19 cellular contexts compared by ENCODE assay signal in genomic region chr4:108163352-108163751, GRCh38. TPM values are rescaled to one million over a fixed set of nuclear protein-coding genes. Genes with fewer than 3 reads are reported as not detected.
A peak's percentile ranks its signal among the peaks of the same experiment; 100 is the strongest.
DNase-seq lines count a peak whose midpoint lies in the region; ATAC-seq, FAIRE-seq and TF ChIP-seq lines count a peak whose summit lies in the region.
"Had no signal": no experiment of that assay in that cellular context is flagged by ENCODE, and none has a peak within 500 bp of the region (broad histone marks: within the 10 kb centered on the region; RNA-seq: fewer than 3 reads in every experiment).

No MANE protein-coding gene starts in this region.

- H3K27ac ChIP-seq in CD8-positive, alpha-beta T cell (ENCODE audit: low read depth, low read length) = peak overlapping the region; percentile 29
- peak overlapping the region; percentile 87 for H3K27ac ChIP-seq in naive thymus-derived CD4-positive, alpha-beta T cell (ENCODE audit: low read depth, low read length)
- H3K27ac ChIP-seq: C4-2B, foreskin keratinocyte had no signal

- H3K27me3 Mint-ChIP-seq in activated CD4-positive, alpha-beta T cell treated with anti-CD3 and anti-CD28 coated beads, Interleukin-2, amount 10 ng/mL, durations not matched to agents 7 days and 5 days = no peaks in the 10 kb centered on the region
- no peaks in the 10 kb centered on the region for H3K27me3 Mint-ChIP-seq in CD8-positive, alpha-beta T cell (ENCODE audit: low read depth)
- H3K27me3 Mint-ChIP-seq in activated CD8-positive, alpha-beta T cell treated with anti-CD3 and anti-CD28 coated beads for 36 hours = peaks cover 1% of the 10 kb centered on the region
- peaks cover 0 to 11% (median 0%) of the 10 kb centered on the region in 5 donors for H3K27me3 Mint-ChIP-seq in naive thymus-derived CD4-positive, alpha-beta T cell

- CTCF ChIA-PET in activated CD4-positive, alpha-beta T cell treated with anti-CD3 and anti-CD28 coated beads, Interleukin-2, amount 10 ng/mL, durations not matched to agents 7 days and 5 days (lab: Charles Lee) = interaction anchor here (1.6 to 2.0 kb wide), 2 partner anchors 8 to 9 kb away, joined by 7 to 9 read pairs; no protein-coding TSS in a partner anchor
- CTCF ChIA-PET in CD8-positive, alpha-beta T cell (lab: Charles Lee) = interaction anchor here (0.6 to 1.6 kb wide), 11 partner anchors 9 to 349 kb away, joined by 3 to 5 read pairs (median 3); no protein-coding TSS in a partner anchor
- CTCF ChIA-PET in activated CD8-positive, alpha-beta T cell treated with anti-CD3 and anti-CD28 coated beads for 36 hours (lab: Charles Lee) = interaction anchor here (0.7 to 1.8 kb wide), 9 partner anchors 12 to 144 kb away, joined by 3 to 7 read pairs (median 4); no protein-coding TSS in a partner anchor
- CTCF ChIA-PET in naive thymus-derived CD4-positive, alpha-beta T cell (lab: Charles Lee) = interaction anchor here (0.5 to 2.0 kb wide), 10 partner anchors 9 to 313 kb away, joined by 3 to 15 read pairs (median 4); no protein-coding TSS in a partner anchor

- no peak for TF ChIP-seq CTCF in CD8-positive, alpha-beta T cell (IDR thresholded peaks at IDR 0.05)
- TF ChIP-seq CTCF in activated CD8-positive, alpha-beta T cell treated with anti-CD3 and anti-CD28 coated beads for 36 hours (IDR thresholded peaks at IDR 0.05) = no peak
- TF ChIP-seq CTCF in D721Med (IDR thresholded peaks at IDR 0.05; ENCODE audit: insufficient read depth, missing control alignments) = no peak

- peaks cover 19% of the 10 kb centered on the region for H3K4me1 ChIP-seq in CD8-positive, alpha-beta T cell (ENCODE audit: insufficient read depth, low read length)
- H3K4me1 ChIP-seq in naive thymus-derived CD4-positive, alpha-beta T cell (ENCODE audit: control insufficient read depth in 2 of 2, insufficient read depth in 2 of 2, low read length in 2 of 2) = peaks cover 18 to 34% of the 10 kb centered on the region in 2 donors
- H3K4me1 ChIP-seq: foreskin keratinocyte had no signal

- no peak for FAIRE-seq in D721Med (lab: Jason Lieb, UNC)
- FAIRE-seq: H54, keratinocyte had no signal

- POLR2A ChIA-PET in activated CD4-positive, alpha-beta T cell treated with anti-CD3 and anti-CD28 coated beads, Interleukin-2, amount 10 ng/mL, durations not matched to agents 7 days and 5 days (lab: Charles Lee) = no interaction called here
- POLR2A ChIA-PET in CD8-positive, alpha-beta T cell (lab: Charles Lee) = interaction anchor here (0.7 to 4.8 kb wide), 15 partner anchors 10 to 201 kb away, joined by 3 to 14 read pairs (median 3); no protein-coding TSS in a partner anchor
- POLR2A ChIA-PET in activated CD8-positive, alpha-beta T cell treated with anti-CD3 and anti-CD28 coated beads for 36 hours (lab: Charles Lee) = interaction anchor here (0.9 to 2.4 kb wide), 4 partner anchors 11 to 56 kb away, joined by 3 to 8 read pairs (median 4); no protein-coding TSS in a partner anchor
- POLR2A ChIA-PET in naive thymus-derived CD4-positive, alpha-beta T cell (lab: Charles Lee) = interaction anchor here (0.6 to 13.0 kb wide), 15 partner anchors 4 to 457 kb away, joined by 3 to 191 read pairs (median 6); partner anchors contain the start of genes LEF1 and RPL34

- ATAC-seq in CD8-positive, alpha-beta T cell = no peak
- ATAC-seq in activated CD8-positive, alpha-beta T cell treated with anti-CD3 and anti-CD28 coated beads for 36 hours = no peak
- ATAC-seq in naive thymus-derived CD4-positive, alpha-beta T cell = no peak
- no peak for ATAC-seq in HG02938 (IDR thresholded peaks at IDR 0.05; ENCODE audit: unreplicated experiment)
- ATAC-seq: foreskin keratinocyte had no signal

- no peaks in the 10 kb centered on the region for H3K27me3 ChIP-seq in CD8-positive, alpha-beta T cell (ENCODE audit: insufficient read depth, low read length)
- no peaks in the 10 kb centered on the region for H3K27me3 ChIP-seq in naive thymus-derived CD4-positive, alpha-beta T cell (ENCODE audit: control insufficient read depth in 2 of 2, insufficient read depth in 2 of 2, low read length in 2 of 2)
- H3K27me3 ChIP-seq: foreskin keratinocyte had no signal

- no peaks in the 10 kb centered on the region for H3K9me3 Mint-ChIP-seq in activated CD4-positive, alpha-beta T cell treated with anti-CD3 and anti-CD28 coated beads, Interleukin-2, amount 10 ng/mL, durations not matched to agents 7 days and 5 days
- H3K9me3 Mint-ChIP-seq in CD8-positive, alpha-beta T cell = no peaks in the 10 kb centered on the region
- H3K9me3 Mint-ChIP-seq in activated CD8-positive, alpha-beta T cell treated with anti-CD3 and anti-CD28 coated beads for 36 hours = no peaks in the 10 kb centered on the region
- H3K9me3 Mint-ChIP-seq in naive thymus-derived CD4-positive, alpha-beta T cell = peaks cover 0 to 5% (median 0%) of the 10 kb centered on the region in 11 donors
- H3K9me3 Mint-ChIP-seq: activated B cell treated with CpG ODN at 0.5 μM for 24 hours had no signal

- peak overlapping the region; percentile 88 for H3K4me3 Mint-ChIP-seq in activated CD4-positive, alpha-beta T cell treated with anti-CD3 and anti-CD28 coated beads, Interleukin-2, amount 10 ng/mL, durations not matched to agents 7 days and 5 days
- peak overlapping the region; percentile 88 for H3K4me3 Mint-ChIP-seq in CD8-positive, alpha-beta T cell
- peak overlapping the region; percentile 87 for H3K4me3 Mint-ChIP-seq in activated CD8-positive, alpha-beta T cell treated with anti-CD3 and anti-CD28 coated beads for 36 hours
- H3K4me3 Mint-ChIP-seq in naive thymus-derived CD4-positive, alpha-beta T cell = peak overlapping the region; percentile 89 to 100 (median 98)
- H3K4me3 Mint-ChIP-seq: activated B cell treated with CpG ODN at 0.5 μM for 24 hours had no signal

- intact Hi-C loops in CD8-positive, alpha-beta T cell (cut with DNase I, micrococcal nuclease) = loop anchor here in 1 of 2 experiments (1.0 kb wide), 1 partner anchor 8 kb away; no protein-coding TSS in a partner anchor
- intact Hi-C loops in activated CD8-positive, alpha-beta T cell treated with anti-CD3 and anti-CD28 coated beads for 36 hours (cut with micrococcal nuclease) = no loop called here
- intact Hi-C loops in naive thymus-derived CD4-positive, alpha-beta T cell (cut with micrococcal nuclease) = loop anchor here in 1 of 2 donors (5.0 kb wide), 1 partner anchor 349 kb away; no protein-coding TSS in a partner anchor

- H3K4me3 ChIP-seq in CD8-positive, alpha-beta T cell (ENCODE audit: low read depth, low read length) = peak overlapping the region; percentile 73
- H3K4me3 ChIP-seq in naive thymus-derived CD4-positive, alpha-beta T cell (ENCODE audit: low read length) = peak overlapping the region; percentile 77

- no peak for DNase-seq in activated CD4-positive, alpha-beta T cell treated with anti-CD3 and anti-CD28 coated beads, Interleukin-2, amount 10 ng/mL, durations not matched to agents 7 days and 5 days
- DNase-seq in activated CD4-positive, alpha-beta T cell treated with anti-CD3 and anti-CD28 coated beads for 48 hours = no peak
- DNase-seq in CD8-positive, alpha-beta T cell = no peak
- no peak for DNase-seq in activated CD8-positive, alpha-beta T cell treated with anti-CD3 and anti-CD28 coated beads for 36 hours
- DNase-seq in naive thymus-derived CD4-positive, alpha-beta T cell = no peak
- DNase-seq in GM03348 (ENCODE audit: low spot score) (no peak), D721Med (ENCODE audit: insufficient read length, low spot score) (no peak)
- DNase-seq: activated B cell treated with CpG ODN at 0.5 μM for 24 hours; DMS53; foreskin keratinocyte; hypothalamus; NCI-H524 treated with DMSO at 0.1 percent for 48 hours; stimulated activated CD4-positive, alpha-beta T cell treated with anti-CD3 and anti-CD28 coated beads, Interleukin-2, amount 100 ng/mL, for 48 hours had no signal

- H3K27ac Mint-ChIP-seq in activated CD4-positive, alpha-beta T cell treated with anti-CD3 and anti-CD28 coated beads, Interleukin-2, amount 10 ng/mL, durations not matched to agents 7 days and 5 days = peak overlapping the region; percentile 79
- peak overlapping the region; percentile 87 for H3K27ac Mint-ChIP-seq in CD8-positive, alpha-beta T cell
- peak overlapping the region; percentile 86 for H3K27ac Mint-ChIP-seq in activated CD8-positive, alpha-beta T cell treated with anti-CD3 and anti-CD28 coated beads for 36 hours
- peak overlapping the region; percentile 53 to 97 (median 89) for H3K27ac Mint-ChIP-seq in naive thymus-derived CD4-positive, alpha-beta T cell
- H3K27ac Mint-ChIP-seq: activated B cell treated with CpG ODN at 0.5 μM for 24 hours, progenitor cell of endocrine pancreas had no signal

- peaks cover 23% of the 10 kb centered on the region for H3K36me3 ChIP-seq in CD8-positive, alpha-beta T cell (ENCODE audit: insufficient read depth, low read length)
- peaks cover 6 to 43% (median 29%) of the 10 kb centered on the region in 3 experiments for H3K36me3 ChIP-seq in naive thymus-derived CD4-positive, alpha-beta T cell (ENCODE audit: control insufficient read depth in 2 of 3, insufficient read depth in 3 of 3, low read length in 3 of 3)

- H3K9me3 ChIP-seq in CD8-positive, alpha-beta T cell (ENCODE audit: low read length) = no peaks in the 10 kb centered on the region
- no peaks in the 10 kb centered on the region for H3K9me3 ChIP-seq in naive thymus-derived CD4-positive, alpha-beta T cell (ENCODE audit: control insufficient read depth in 2 of 3, low read length in 3 of 3)

- H3K36me3 Mint-ChIP-seq in activated CD4-positive, alpha-beta T cell treated with anti-CD3 and anti-CD28 coated beads, Interleukin-2, amount 10 ng/mL, durations not matched to agents 7 days and 5 days (ENCODE audit: low read depth) = peaks cover 80% of the 10 kb centered on the region
- H3K36me3 Mint-ChIP-seq in CD8-positive, alpha-beta T cell = peaks cover 79% of the 10 kb centered on the region
- H3K36me3 Mint-ChIP-seq in activated CD8-positive, alpha-beta T cell treated with anti-CD3 and anti-CD28 coated beads for 36 hours (ENCODE audit: low read depth) = peaks cover 64% of the 10 kb centered on the region
- H3K36me3 Mint-ChIP-seq in naive thymus-derived CD4-positive, alpha-beta T cell = peaks cover 19 to 82% (median 63%) of the 10 kb centered on the region in 5 donors

- peaks cover 39% of the 10 kb centered on the region for H3K4me1 Mint-ChIP-seq in activated CD4-positive, alpha-beta T cell treated with anti-CD3 and anti-CD28 coated beads, Interleukin-2, amount 10 ng/mL, durations not matched to agents 7 days and 5 days
- H3K4me1 Mint-ChIP-seq in CD8-positive, alpha-beta T cell (ENCODE audit: low read depth) = peaks cover 52% of the 10 kb centered on the region
- H3K4me1 Mint-ChIP-seq in activated CD8-positive, alpha-beta T cell treated with anti-CD3 and anti-CD28 coated beads for 36 hours (ENCODE audit: low read depth) = peaks cover 38% of the 10 kb centered on the region
- peaks cover 9 to 46% (median 25%) of the 10 kb centered on the region in 7 donors for H3K4me1 Mint-ChIP-seq in naive thymus-derived CD4-positive, alpha-beta T cell

RNA-seq across cellular contexts. Expression of gene LEF1, which starts 5.4 kb away (rescaled TPM):
- 100 to 1,000 TPM; 386 to 498 TPM for total RNA-seq in activated CD4-positive, alpha-beta T cell treated with anti-CD3 and anti-CD28 coated beads, Interleukin-2, amount 10 ng/mL, durations not matched to agents 7 days and 5 days
- total RNA-seq in CD8-positive, alpha-beta T cell = 100 to 1,000 TPM; 325 to 335 TPM
- 100 to 1,000 TPM; 178 to 182 TPM for total RNA-seq in activated CD8-positive, alpha-beta T cell treated with anti-CD3 and anti-CD28 coated beads for 36 hours
- total RNA-seq in naive thymus-derived CD4-positive, alpha-beta T cell = 100 to 1,000 TPM; 270 to 830 (median 674) TPM
- polyA plus RNA-seq in naive thymus-derived CD4-positive, alpha-beta T cell = 100 to 1,000 TPM; 637 to 928 TPM
- total RNA-seq: dermis microvascular lymphatic vessel endothelial cell had no signal
